Comparison of ENCODE assay signal across 8 cellular contexts in the genomic region with DNA sequence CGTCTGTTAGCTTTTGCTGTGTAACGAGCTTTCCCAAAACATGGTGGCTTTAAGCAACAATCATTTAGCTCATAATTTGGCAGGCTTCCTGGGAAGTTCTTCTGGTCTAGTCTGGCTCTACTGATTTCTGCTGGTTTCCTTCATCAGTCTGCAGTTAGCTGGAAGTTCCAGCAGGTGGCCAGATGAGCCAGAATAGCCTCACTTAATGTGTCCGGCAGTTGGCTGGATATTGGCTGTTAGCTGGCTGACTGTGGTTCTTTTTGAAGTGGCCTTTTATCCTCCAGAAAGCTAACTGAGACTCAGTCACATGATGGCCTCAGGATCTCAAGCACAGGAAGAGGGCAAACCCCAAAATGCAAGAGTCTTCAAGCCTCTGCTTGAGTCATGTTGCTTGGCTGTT. TPM values are rescaled to one million over a fixed set of nuclear protein-coding genes. Genes with fewer than 3 reads are reported as not detected.
DNase-seq lines count a peak whose midpoint lies in the region; ATAC-seq and TF ChIP-seq lines count a peak whose summit lies in the region.

No MANE protein-coding gene starts in this region.

- peaks cover 3% of the 10 kb centered on the region for H3K36me3 ChIP-seq in OCI-LY3 (replicated peaks; ENCODE audit: low read depth, low read length)

- no peaks in the 10 kb centered on the region for H3K9me3 ChIP-seq in OCI-LY3 (ENCODE audit: insufficient read depth, low read length)

- peaks cover 39% of the 10 kb centered on the region for H3K4me1 ChIP-seq in OCI-LY3 (ENCODE audit: low read length)

- H3K4me3 ChIP-seq in OCI-LY3 (ENCODE audit: low read length): no peak overlapping the region

- peak overlapping the region; percentile 56; the same call in 1 of the 2 replicates for H2AFZ ChIP-seq in OCI-LY3 (ENCODE audit: low read depth, low read length)

- no peaks in the 10 kb centered on the region for H4K20me1 ChIP-seq in OCI-LY3 (ENCODE audit: insufficient read depth, low read length)

- H3K27me3 ChIP-seq in OCI-LY3 (ENCODE audit: low read depth, low read length): no peaks in the 10 kb centered on the region

- ATAC-seq in GM19023 (IDR thresholded peaks at IDR 0.05; ENCODE audit: unreplicated experiment) (peak; percentile 76), HG03097 (IDR thresholded peaks at IDR 0.05; ENCODE audit: low FRiP score, unreplicated experiment) (peak; percentile 69)

- DNase-seq in Daoy (ENCODE audit: low read depth) (peak; percentile 50), ecto neural progenitor cell (ENCODE audit: low spot score) (peak; percentile 52), mucosa of gallbladder (ENCODE audit: low spot score) (peak; percentile 47), DMS153 (lab: John Stamatoyannopoulos, UW) (no peak), NCI-H1048 (lab: John Stamatoyannopoulos, UW) (no peak)

- no peak overlapping the region for H3K27ac ChIP-seq in OCI-LY3 (ENCODE audit: low read length)

- peak; percentile 64 for TF ChIP-seq CTCF in OCI-LY3 (IDR thresholded peaks at IDR 0.05; ENCODE audit: low read depth, low read length)

- H3K4me2 ChIP-seq in OCI-LY3 (ENCODE audit: low read length): peak overlapping the region; percentile 28

- H3K79me2 ChIP-seq in OCI-LY3 (ENCODE audit: low read length): no peaks in the 10 kb centered on the region

- no peak overlapping the region for H3K9ac ChIP-seq in OCI-LY3 (ENCODE audit: low read length)

RNA-seq across cellular contexts. Expression of a gene that starts 34.9 kb away (rescaled TPM):
- total RNA-seq in Daoy (2014; rRNA removed; shearing (Covaris generic)): not detected in 2 replicates
- total RNA-seq in mucosa of gallbladder: not detected

Comparison
In these comparisons a context has a peak if more than half of its experiments do, and no peak if none do; other contexts are left out.
1. DNase-seq: peak in Daoy (single experiment), ecto neural progenitor cell (single experiment) and mucosa of gallbladder (single experiment); none in DMS153 (single experiment) and NCI-H1048 (single experiment).